In the genomic region with DNA sequence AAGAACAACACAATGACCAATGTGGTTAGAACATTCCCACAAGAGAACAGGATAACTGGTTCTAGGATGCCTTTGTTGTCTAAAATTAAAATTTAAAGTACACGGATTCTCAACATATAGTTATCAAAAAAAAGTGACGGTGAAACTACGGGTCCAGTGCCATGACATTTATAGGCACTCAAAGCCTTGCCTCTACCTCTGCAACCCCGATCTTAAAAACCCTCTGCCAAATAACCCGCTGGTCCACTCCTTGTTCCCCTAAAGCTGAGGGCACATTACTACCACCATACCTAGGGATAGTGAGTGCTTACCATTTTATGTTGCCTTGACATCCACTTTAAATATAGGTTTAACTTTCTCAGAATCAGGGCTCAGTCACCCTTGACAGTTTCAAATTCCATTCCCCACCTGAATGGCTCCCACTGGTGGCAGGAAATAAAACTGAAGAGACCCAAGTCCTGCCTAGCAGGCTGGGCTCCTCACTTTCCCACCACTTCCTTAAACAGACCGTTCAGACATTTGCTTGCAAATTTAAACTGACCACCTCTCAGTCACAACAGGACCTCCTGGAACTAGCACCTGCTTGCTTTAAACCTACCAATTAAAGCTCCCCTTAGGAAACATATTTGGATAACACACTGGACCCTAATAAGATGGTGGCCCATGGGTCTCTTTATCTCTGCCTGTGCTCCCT, we compare ENCODE assay signal across 8 cellular contexts.
DNase-seq lines count a peak whose midpoint lies in the region; ATAC-seq and TF ChIP-seq lines count a peak whose summit lies in the region.

No MANE protein-coding gene starts in this region.

- H3K36me3 Mint-ChIP-seq in activated CD4-positive, alpha-beta memory T cell treated with anti-CD3 and anti-CD28 coated beads, Interleukin-2, amount 10 ng/mL, durations not matched to agents 7 days and 5 days (ENCODE audit: low read depth): peaks cover 5% of the 10 kb centered on the region

- H3K4me3 ChIP-seq in Karpas-422 (ENCODE audit: low read length) (no peak overlapping the region), sigmoid colon (no peak overlapping the region)

- H3K9me2 ChIP-seq in Karpas-422 (replicated peaks; ENCODE audit: insufficient read depth, low read length): no peaks in the 10 kb centered on the region

- peak; percentile 28 for ATAC-seq in GM21390 (IDR thresholded peaks at IDR 0.05; ENCODE audit: unreplicated experiment)

- POLR2A ChIA-PET in activated CD4-positive, alpha-beta memory T cell treated with anti-CD3 and anti-CD28 coated beads, Interleukin-2, amount 10 ng/mL, durations not matched to agents 7 days and 5 days (lab: Charles Lee): interaction anchor here (0.7 to 4.7 kb wide), 10 partner anchors 10 to 204 kb away, joined by 3 to 32 read pairs (median 6); no protein-coding TSS in a partner anchor

- no peak overlapping the region for H3K27ac ChIP-seq in Karpas-422 (ENCODE audit: low read length)
- peak overlapping the region in 2 of 4 donors; percentile 7 to 38 for H3K27ac ChIP-seq in sigmoid colon

- peaks cover 24% of the 10 kb centered on the region for H4K20me1 ChIP-seq in Karpas-422 (ENCODE audit: insufficient read depth, low read depth, low read length)

- no peak overlapping the region for H3K27ac Mint-ChIP-seq in activated CD4-positive, alpha-beta memory T cell treated with anti-CD3 and anti-CD28 coated beads, Interleukin-2, amount 10 ng/mL, durations not matched to agents 7 days and 5 days

- H3K27me3 Mint-ChIP-seq in activated CD4-positive, alpha-beta memory T cell treated with anti-CD3 and anti-CD28 coated beads, Interleukin-2, amount 10 ng/mL, durations not matched to agents 7 days and 5 days: no peaks in the 10 kb centered on the region

- no peak for TF ChIP-seq EP300 in sigmoid colon (IDR thresholded peaks at IDR 0.05)

- H3K9ac ChIP-seq in Karpas-422 (ENCODE audit: low read length): no peak overlapping the region

- TF ChIP-seq CTCF in sigmoid colon (IDR thresholded peaks at IDR 0.05): peak in 3 of 4 experiments; percentile 8 to 50 (median 38)

- H3K9me3 ChIP-seq in Karpas-422 (ENCODE audit: low read length) (no peaks in the 10 kb centered on the region), sigmoid colon (no peaks in the 10 kb centered on the region)

- H3K4me1 ChIP-seq in Karpas-422 (ENCODE audit: low read length): no peaks in the 10 kb centered on the region
- H3K4me1 ChIP-seq in sigmoid colon: peaks cover 0 to 29% (median 19%) of the 10 kb centered on the region in 4 donors

- DNase-seq in DMS 273 (lab: John Stamatoyannopoulos, UW; ENCODE audit: unreplicated experiment): peak; percentile 37
- no peak for DNase-seq in DMS 273 treated with DMSO at 0.1 percent for 48 hours (lab: John Stamatoyannopoulos, UW)
- peak; percentile 76 for DNase-seq in Karpas-422
- DNase-seq in activated CD4-positive, alpha-beta memory T cell treated with anti-CD3 and anti-CD28 coated beads, Interleukin-2, amount 10 ng/mL, durations not matched to agents 7 days and 5 days: peak; percentile 56
- DNase-seq in head of caudate nucleus: peak in 31 of 42 donors; percentile 21 to 84 (median 54)
- no peak for DNase-seq in sigmoid colon
- no peak for DNase-seq in posterior vena cava (ENCODE audit: low spot score)

- intact Hi-C loops in head of caudate nucleus (cut with DNase I): loop anchor here (2.0 kb wide), 1 partner anchor 204 kb away; no protein-coding TSS in a partner anchor
- intact Hi-C loops in sigmoid colon (cut with DNase I): no loop called here
- intact Hi-C loops in posterior vena cava (cut with DNase I): no loop called here

- TF ChIP-seq POLR2A in sigmoid colon (IDR thresholded peaks at IDR 0.05): no peak

- H3K36me3 ChIP-seq in Karpas-422 (ENCODE audit: insufficient read depth, low read length) (no peaks in the 10 kb centered on the region), sigmoid colon (no peaks in the 10 kb centered on the region)

- CTCF ChIA-PET in activated CD4-positive, alpha-beta memory T cell treated with anti-CD3 and anti-CD28 coated beads, Interleukin-2, amount 10 ng/mL, durations not matched to agents 7 days and 5 days (lab: Charles Lee): interaction anchor here (0.8 to 2.6 kb wide), 11 partner anchors 10 to 216 kb away, joined by 3 to 9 read pairs (median 4); no protein-coding TSS in a partner anchor

- WGBS in sigmoid colon, 2 donors: 80 to 88% methylated on average over 6 of the region's 6 CpGs

- H3K4me2 ChIP-seq in Karpas-422 (ENCODE audit: low read depth, low read length, poor library complexity, severe bottlenecking): no peak overlapping the region

- no peak overlapping the region for H2AFZ ChIP-seq in Karpas-422 (ENCODE audit: low read length)

- H3K79me2 ChIP-seq in Karpas-422 (ENCODE audit: low read length): no peaks in the 10 kb centered on the region

- peaks cover 49% of the 10 kb centered on the region for H3K4me1 Mint-ChIP-seq in activated CD4-positive, alpha-beta memory T cell treated with anti-CD3 and anti-CD28 coated beads, Interleukin-2, amount 10 ng/mL, durations not matched to agents 7 days and 5 days

- peaks cover 5% of the 10 kb centered on the region for H3K9me3 Mint-ChIP-seq in activated CD4-positive, alpha-beta memory T cell treated with anti-CD3 and anti-CD28 coated beads, Interleukin-2, amount 10 ng/mL, durations not matched to agents 7 days and 5 days

- no peak overlapping the region for H3K4me3 Mint-ChIP-seq in activated CD4-positive, alpha-beta memory T cell treated with anti-CD3 and anti-CD28 coated beads, Interleukin-2, amount 10 ng/mL, durations not matched to agents 7 days and 5 days

- 0 out of 2 replicates have a peak, but pooled peaks cover 5% of the 10 kb centered on the region for H3K27me3 ChIP-seq in Karpas-422 (ENCODE audit: low read length)
- no peaks in the 10 kb centered on the region for H3K27me3 ChIP-seq in sigmoid colon

Comparison
In these comparisons a context has a peak if more than half of its experiments do, and no peak if none do; other contexts are left out.
1. DNase-seq: peak in DMS 273 (single experiment), Karpas-422 (single experiment), activated CD4-positive, alpha-beta memory T cell treated with anti-CD3 and anti-CD28 coated beads, Interleukin-2, amount 10 ng/mL, durations not matched to agents 7 days and 5 days (single experiment) and head of caudate nucleus (31 of 42); none in DMS 273 treated with DMSO at 0.1 percent for 48 hours (single experiment), sigmoid colon (single experiment) and posterior vena cava (single experiment).